10 cellular contexts compared by ENCODE assay signal in genomic region chr1:209076688-209077087, GRCh38.
A peak's percentile ranks its signal among the peaks of the same experiment; 100 is the strongest.
DNase-seq lines count a peak whose midpoint lies in the region; ATAC-seq and TF ChIP-seq lines count a peak whose summit lies in the region.
"Had no signal": no experiment of that assay in that cellular context is flagged by ENCODE, and none has a peak within 500 bp of the region (broad histone marks: within the 10 kb centered on the region; RNA-seq: fewer than 3 reads in every experiment).

No MANE protein-coding gene starts in this region.

- no peaks in the 10 kb centered on the region for H3K27me3 Mint-ChIP-seq in mesothelial cell of epicardium (ENCODE audit: low read depth)
- H3K27me3 Mint-ChIP-seq: T-helper 17 cell had no signal

- H3K4me3 Mint-ChIP-seq in mesothelial cell of epicardium: no peak overlapping the region
- H3K4me3 Mint-ChIP-seq: T-helper 17 cell had no signal

- DNase-seq in GM10266 (ENCODE audit: extremely low spot score) (no peak), SK-N-DZ (ENCODE audit: low spot score) (peak; percentile 25), left colon (no peak), ecto neural progenitor cell (ENCODE audit: low spot score) (no peak), mesothelial cell of epicardium (ENCODE audit: low spot score in 2 of 2, unreplicated experiment in 2 of 2) (no peak), putamen (ENCODE audit: low spot score) (no peak)
- DNase-seq: aorta, T-helper 17 cell had no signal

- peak; percentile 71 for ATAC-seq in HG03280 (IDR thresholded peaks at IDR 0.05; ENCODE audit: unreplicated experiment)
- peak; percentile 63 for ATAC-seq in left colon
- ATAC-seq in HG03045 (IDR thresholded peaks at IDR 0.05; ENCODE audit: unreplicated experiment): no peak
- ATAC-seq: T-helper 17 cell had no signal

- H3K27ac Mint-ChIP-seq in mesothelial cell of epicardium: no peak overlapping the region
- H3K27ac Mint-ChIP-seq: T-helper 17 cell had no signal

- H3K36me3 Mint-ChIP-seq in mesothelial cell of epicardium: no peaks in the 10 kb centered on the region

- peaks cover 14% of the 10 kb centered on the region for H3K4me1 Mint-ChIP-seq in mesothelial cell of epicardium
- H3K4me1 Mint-ChIP-seq: T-helper 17 cell had no signal

- H3K9me3 Mint-ChIP-seq in mesothelial cell of epicardium: peaks cover 3% of the 10 kb centered on the region

- TF ChIP-seq CTCF in GM10266 (IDR thresholded peaks at IDR 0.05; ENCODE audit: control insufficient read depth, insufficient read depth, low read depth, missing control alignments): peak; percentile 49
- no peak for TF ChIP-seq CTCF in mesothelial cell of epicardium (IDR thresholded peaks at IDR 0.05; ENCODE audit: unreplicated experiment)

- intact Hi-C loops in left colon (cut with DNase I, micrococcal nuclease): no loop called here
